Comparison of ENCODE assay signal across 19 cellular contexts in the genomic region with DNA sequence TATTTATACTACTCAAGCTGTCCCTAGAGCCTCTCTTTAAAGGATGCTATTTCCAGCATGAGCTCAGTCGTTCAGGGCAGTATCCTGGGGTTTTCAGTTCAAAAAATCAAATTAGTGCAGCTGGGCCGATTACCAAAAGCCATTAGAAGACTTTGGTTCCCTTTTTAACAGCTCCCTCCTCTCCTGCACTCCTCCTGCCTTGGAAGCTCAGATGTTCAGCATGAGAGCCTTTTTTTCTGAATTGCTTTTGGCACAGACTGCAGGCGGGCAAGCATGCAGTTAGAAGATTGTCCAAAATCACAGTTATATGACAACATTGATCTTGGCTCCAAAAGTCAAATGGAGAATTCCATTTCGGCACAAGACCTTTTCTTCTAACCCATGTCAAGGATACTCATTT.
"Had no signal": no experiment of that assay in that cellular context is flagged by ENCODE, and none has a peak within 500 bp of the region (broad histone marks: within the 10 kb centered on the region; RNA-seq: fewer than 3 reads in every experiment).

No MANE protein-coding gene starts in this region.

- ATAC-seq: activated CD8-positive, alpha-beta T cell treated with anti-CD3 and anti-CD28 coated beads, Interleukin-2, amount 10 ng/mL, durations not matched to agents 7 days and 5 days; activated naive CD4-positive, alpha-beta T cell treated with anti-CD3 and anti-CD28 coated beads, Interleukin-2, amount 50 U/mL, for 72 hours; body of pancreas; naive thymus-derived CD8-positive, alpha-beta T cell; stimulated activated naive B cell treated with anti-CD40 and anti-IgM and Interleukin-4, amounts not matched to agents 10 μg/mL and 1 μg/mL and 100 μg/mL, for 72 hours; WTC11 had no signal

- DNase-seq: activated CD4-positive, alpha-beta T cell treated with anti-CD3 and anti-CD28 coated beads for 4 hours; activated CD8-positive, alpha-beta memory T cell treated with anti-CD3 and anti-CD28 coated beads, Interleukin-2, amount 50 U/mL, for 4 hours; activated CD8-positive, alpha-beta T cell treated with anti-CD3 and anti-CD28 coated beads, Interleukin-2, amount 10 ng/mL, durations not matched to agents 7 days and 5 days; activated gamma-delta T cell; activated T-cell treated with anti-CD3 and anti-CD28 coated beads, Interleukin-2, amount 50 U/mL, for 48 hours; body of pancreas; central memory CD4-positive, alpha-beta T cell; cortex of kidney; effector CD4-positive, alpha-beta T cell; esophagus squamous epithelium; left ventricle myocardium inferior; naive thymus-derived CD8-positive, alpha-beta T cell; posterior cingulate gyrus; retina; stimulated activated CD4-positive, alpha-beta T cell treated with anti-CD3 and anti-CD28 coated beads, Interleukin-4, amount 100 ng/mL, for 1 hour; stimulated activated naive B cell treated with anti-CD40 and anti-IgM and Interleukin-4, amounts not matched to agents 10 μg/mL and 1 μg/mL and 100 μg/mL, for 72 hours; trophoblast cell had no signal
